ENCODE assay signal across 29 cellular contexts in the genomic region with DNA sequence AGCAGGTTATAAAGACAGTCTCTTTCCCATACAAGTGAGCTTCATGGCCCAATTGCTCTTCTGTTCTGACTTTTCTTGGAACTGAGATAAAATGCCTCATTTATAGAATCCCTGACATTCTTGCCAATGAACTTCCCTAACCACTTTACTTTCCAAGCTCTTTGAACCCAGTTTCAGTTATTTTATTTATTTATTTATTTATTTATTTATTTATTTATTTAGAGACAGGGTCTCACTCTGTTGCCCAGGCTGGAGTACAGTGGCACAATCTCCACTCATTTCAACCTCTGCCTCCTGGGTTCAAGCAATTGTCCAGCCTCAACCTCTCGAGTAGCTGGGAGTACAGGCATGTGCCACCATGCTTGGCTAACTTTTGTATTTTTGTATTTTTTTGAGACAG.
"Had no signal": no experiment of that assay in that cellular context is flagged by ENCODE, and none has a peak within 500 bp of the region (broad histone marks: within the 10 kb centered on the region; RNA-seq: fewer than 3 reads in every experiment).

No MANE protein-coding gene starts in this region.

- H3K36me3 Mint-ChIP-seq: stimulated activated memory B cell treated with anti-CD40 and anti-IgM and Interleukin-4, amounts not matched to agents 10 μg/mL and 1 μg/mL and 100 μg/mL, for 72 hours; stimulated activated naive B cell treated with anti-CD40 and anti-IgM and Interleukin-4, amounts not matched to agents 10 μg/mL and 1 μg/mL and 100 μg/mL, for 72 hours; type B pancreatic cell had no signal

- H3K4me3 Mint-ChIP-seq: stimulated activated effector memory CD8-positive, alpha-beta T cell treated with anti-CD3 and anti-CD28 coated beads, Interleukin-12 subunit alpha, Interleukin-12 subunit beta, amount 100 ng/mL, for 72 hours; stimulated activated memory B cell treated with anti-CD40 and anti-IgM and Interleukin-4, amounts not matched to agents 10 μg/mL and 1 μg/mL and 100 μg/mL, for 72 hours; stimulated activated naive B cell treated with anti-CD40 and anti-IgM and Interleukin-4, amounts not matched to agents 10 μg/mL and 1 μg/mL and 100 μg/mL, for 72 hours; stimulated activated naive CD8-positive, alpha-beta T cell treated with anti-CD3 and anti-CD28 coated beads, Interleukin-15, amount 100 ng/mL, for 72 hours; stimulated activated naive CD8-positive, alpha-beta T cell treated with anti-CD3 and anti-CD28 coated beads, Interleukin-15, Interleukin-2, amounts not matched to agents 100 ng/mL and 50 ng/mL, for 24 hours; type B pancreatic cell had no signal

- H3K4me3 ChIP-seq: stomach, suprapubic skin, testis, thoracic aorta, thyroid gland, tibial artery, tibial nerve, transverse colon, upper lobe of left lung, upper lobe of right lung, uterus, vagina had no signal

- H3K9me3 ChIP-seq: stomach, suprapubic skin, testis, thoracic aorta, thyroid gland, tibial artery, transverse colon, upper lobe of left lung, upper lobe of right lung, uterus, vagina had no signal

- H3K4me1 ChIP-seq: stomach, suprapubic skin, testis, thyroid gland, tibial artery, tibial nerve, transverse colon, upper lobe of left lung, upper lobe of right lung, uterus, vagina had no signal

- ATAC-seq: stimulated activated effector memory CD8-positive, alpha-beta T cell treated with anti-CD3 and anti-CD28 coated beads, Interleukin-12 subunit alpha, Interleukin-12 subunit beta, amount 100 ng/mL, for 72 hours; stimulated activated memory B cell treated with anti-CD40 and anti-IgM and Interleukin-4, amounts not matched to agents 10 μg/mL and 1 μg/mL and 100 μg/mL, for 72 hours; stimulated activated naive B cell treated with anti-CD40 and anti-IgM and Interleukin-4, amounts not matched to agents 10 μg/mL and 1 μg/mL and 100 μg/mL, for 72 hours; stimulated activated naive CD8-positive, alpha-beta T cell treated with anti-CD3 and anti-CD28 coated beads, Interleukin-15, amount 100 ng/mL, for 72 hours; stimulated activated naive CD8-positive, alpha-beta T cell treated with anti-CD3 and anti-CD28 coated beads, Interleukin-15, Interleukin-2, amounts not matched to agents 100 U/mL and 50 U/mL, for 24 hours; upper lobe of right lung had no signal

- H3K27ac Mint-ChIP-seq: stimulated activated effector memory CD8-positive, alpha-beta T cell treated with anti-CD3 and anti-CD28 coated beads, Interleukin-12 subunit alpha, Interleukin-12 subunit beta, amount 100 ng/mL, for 72 hours; stimulated activated memory B cell treated with anti-CD40 and anti-IgM and Interleukin-4, amounts not matched to agents 10 μg/mL and 1 μg/mL and 100 μg/mL, for 72 hours; stimulated activated naive B cell treated with anti-CD40 and anti-IgM and Interleukin-4, amounts not matched to agents 10 μg/mL and 1 μg/mL and 100 μg/mL, for 72 hours; stimulated activated naive CD8-positive, alpha-beta T cell treated with anti-CD3 and anti-CD28 coated beads, Interleukin-15, amount 100 ng/mL, for 72 hours; stimulated activated naive CD8-positive, alpha-beta T cell treated with anti-CD3 and anti-CD28 coated beads, Interleukin-15, Interleukin-2, amounts not matched to agents 100 ng/mL and 50 ng/mL, for 24 hours; type B pancreatic cell had no signal

- H3K4me1 Mint-ChIP-seq: stimulated activated memory B cell treated with anti-CD40 and anti-IgM and Interleukin-4, amounts not matched to agents 10 μg/mL and 1 μg/mL and 100 μg/mL, for 72 hours had no signal

- H3K27me3 ChIP-seq: testis, thyroid gland, upper lobe of left lung, vagina had no signal

- DNase-seq: stimulated activated CD4-positive, alpha-beta T cell treated with anti-CD3 and anti-CD28 coated beads, Interleukin-2, amount 100 ng/mL, for 48 hours; stimulated activated CD4-positive, alpha-beta T cell treated with anti-CD3 and anti-CD28 coated beads, Interleukin-4, amount 100 ng/mL, for 1 hour; stimulated activated CD4-positive, alpha-beta T cell treated with anti-CD3 and anti-CD28 coated beads, Interleukin-4, amount 100 ng/mL, for 24 hours; stimulated activated CD4-positive, alpha-beta T cell treated with anti-CD3 and anti-CD28 coated beads, Interleukin-4, amount 100 ng/mL, for 4 hours; stimulated activated CD8-positive, alpha-beta memory T cell treated with anti-CD3 and anti-CD28 coated beads, Interleukin-4, amount 100 ng/mL, for 48 hours; stimulated activated naive B cell treated with anti-CD40 and anti-IgM and Interleukin-4, amounts not matched to agents 10 μg/mL and 1 μg/mL and 100 μg/mL, for 72 hours; stimulated activated naive CD4-positive, alpha-beta T cell; stimulated activated naive CD4-positive, alpha-beta T cell treated with Interleukin-2 at 50 U/mL for 16 hours; stimulated activated naive CD8-positive, alpha-beta T cell treated with anti-CD3 and anti-CD28 coated beads, Interleukin-15, amount 100 ng/mL, for 72 hours; stimulated activated naive CD8-positive, alpha-beta T cell treated with anti-CD3 and anti-CD28 coated beads, Interleukin-15, Interleukin-2, amounts not matched to agents 100 U/mL and 50 U/mL, for 24 hours; stomach; substantia nigra; testis; thyroid gland; tibial artery; transverse colon; trophoblast cell; upper lobe of left lung; upper lobe of right lung; uterus had no signal

- FAIRE-seq: urothelium cell line had no signal

- H3K36me3 ChIP-seq: stomach, suprapubic skin, thoracic aorta, thyroid gland, tibial artery, tibial nerve, transverse colon, upper lobe of left lung, upper lobe of right lung, uterus, vagina had no signal

- H3K9me3 Mint-ChIP-seq: stimulated activated effector memory CD8-positive, alpha-beta T cell treated with anti-CD3 and anti-CD28 coated beads, Interleukin-12 subunit alpha, Interleukin-12 subunit beta, amount 100 ng/mL, for 72 hours; stimulated activated memory B cell treated with anti-CD40 and anti-IgM and Interleukin-4, amounts not matched to agents 10 μg/mL and 1 μg/mL and 100 μg/mL, for 72 hours; stimulated activated naive B cell treated with anti-CD40 and anti-IgM and Interleukin-4, amounts not matched to agents 10 μg/mL and 1 μg/mL and 100 μg/mL, for 72 hours; stimulated activated naive CD8-positive, alpha-beta T cell treated with anti-CD3 and anti-CD28 coated beads, Interleukin-15, amount 100 ng/mL, for 72 hours; stimulated activated naive CD8-positive, alpha-beta T cell treated with anti-CD3 and anti-CD28 coated beads, Interleukin-15, Interleukin-2, amounts not matched to agents 100 ng/mL and 50 ng/mL, for 24 hours; type B pancreatic cell had no signal

- H3K27ac ChIP-seq: stomach, suprapubic skin, testis, thoracic aorta, thyroid gland, tibial artery, tibial nerve, transverse colon, upper lobe of left lung, upper lobe of right lung, uterus, vagina had no signal
